1 cellular context compared by ENCODE assay signal in the genomic region with DNA sequence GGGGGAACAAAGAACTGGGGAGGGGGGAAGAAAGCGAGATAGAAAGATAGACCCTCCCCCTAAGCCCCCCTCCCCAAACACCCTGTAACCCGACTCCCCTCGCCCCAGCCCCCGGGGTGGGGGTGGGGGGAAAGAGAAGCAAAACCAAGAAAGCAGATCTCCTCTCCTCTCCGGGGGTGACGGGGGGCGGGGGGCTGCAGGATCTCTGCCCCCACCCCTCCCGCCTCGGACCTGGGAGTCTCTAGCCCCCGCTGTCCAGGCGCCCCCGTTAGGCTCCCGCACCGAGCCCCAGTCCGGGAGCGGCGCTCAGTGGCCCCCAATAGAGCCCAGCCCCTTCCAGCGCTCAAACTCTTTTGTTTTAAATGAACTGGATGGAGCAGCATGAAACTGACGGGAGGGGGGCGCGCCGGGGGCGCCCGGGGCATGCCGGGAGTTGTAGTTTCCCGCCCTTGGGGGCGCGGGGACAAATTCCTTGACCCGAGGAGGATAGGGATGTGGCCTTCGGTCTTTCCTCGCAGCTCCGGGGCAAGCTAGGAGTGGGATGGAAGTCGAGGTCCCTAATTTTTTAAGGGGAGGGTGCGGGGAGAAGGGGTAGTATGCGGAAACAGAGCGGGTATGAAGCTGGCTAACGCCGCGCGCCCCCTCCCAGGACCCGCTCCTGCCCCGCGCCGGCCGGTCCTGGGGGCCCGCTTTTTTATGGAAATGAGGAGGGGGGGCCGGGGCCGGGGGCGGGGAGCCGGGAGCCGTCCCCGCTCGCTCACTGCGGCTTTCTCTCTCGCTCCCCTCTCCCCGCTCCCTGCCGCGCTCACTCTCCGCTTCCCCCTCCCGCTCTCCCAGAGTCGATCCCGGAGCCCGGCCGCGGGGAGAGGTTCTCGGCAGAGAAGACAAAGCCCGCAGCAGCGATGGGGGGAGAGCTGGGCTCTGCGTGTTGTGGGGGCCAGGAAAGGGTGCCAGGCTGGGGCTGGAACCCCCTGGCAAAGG.
TF ChIP-seq lines count a peak whose summit lies in the region.

MEX3A (minus strand) TSS at position 355 of the 981 bp plus-strand sequence. CDS start 467 bp downstream, outside the sequence.

TF ChIP-seq in HEK293, 187 proteins besides CTCF, POLR2A, EP300 and RAD21 (continued from another document):
- TF ChIP-seq GLI4 (tag by site-specific recombination; IDR thresholded peaks at IDR 0.05) (no peak), ZNF830 (tag by site-specific recombination; IDR thresholded peaks at IDR 0.05; ENCODE audit: low read depth) (no peak), ZNF514 (tag by site-specific recombination; IDR thresholded peaks at IDR 0.05) (no peak), ZFHX2 (tag by site-specific recombination; conservative IDR thresholded peaks at IDR 0.05) (no peak), ZNF645 (tag by site-specific recombination; IDR thresholded peaks at IDR 0.05) (no peak), TRIM28 (IDR thresholded peaks at IDR 0.05; ENCODE audit: borderline replicate concordance, low read length) (no peak), EGR2 (tag by site-specific recombination; IDR thresholded peaks at IDR 0.05; ENCODE audit: low read depth) (no peak), ZNF148 (tag by site-specific recombination; IDR thresholded peaks at IDR 0.05; ENCODE audit: borderline replicate concordance) (no peak), ZNF133 (tag by site-specific recombination; IDR thresholded peaks at IDR 0.05) (no peak), ZNF140 (tag by site-specific recombination; IDR thresholded peaks at IDR 0.05) (no peak), WT1 (tag by site-specific recombination; IDR thresholded peaks at IDR 0.05) (0 out of 2 replicates have a peak, but pooled peaks have one; percentile 11), SCRT1 (tag by site-specific recombination; IDR thresholded peaks at IDR 0.05; ENCODE audit: borderline replicate concordance) (no peak), BCL11B (tag by site-specific recombination; IDR thresholded peaks at IDR 0.05; ENCODE audit: low read depth) (no peak)
- TF ChIP-seq, protein P1, sequence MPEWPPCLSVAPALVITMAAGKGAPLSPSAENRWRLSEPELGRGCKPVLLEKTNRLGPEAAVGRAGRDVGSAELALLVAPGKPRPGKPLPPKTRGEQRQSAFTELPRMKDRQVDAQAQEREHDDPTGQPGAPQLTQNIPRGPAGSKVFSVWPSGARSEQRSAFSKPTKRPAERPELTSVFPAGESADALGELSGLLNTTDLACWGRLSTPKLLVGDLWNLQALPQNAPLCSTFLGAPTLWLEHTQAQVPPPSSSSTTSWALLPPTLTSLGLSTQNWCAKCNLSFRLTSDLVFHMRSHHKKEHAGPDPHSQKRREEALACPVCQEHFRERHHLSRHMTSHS (tag by site-specific recombination; IDR thresholded peaks at IDR 0.05), result no peak
- TF ChIP-seq, protein P2, sequence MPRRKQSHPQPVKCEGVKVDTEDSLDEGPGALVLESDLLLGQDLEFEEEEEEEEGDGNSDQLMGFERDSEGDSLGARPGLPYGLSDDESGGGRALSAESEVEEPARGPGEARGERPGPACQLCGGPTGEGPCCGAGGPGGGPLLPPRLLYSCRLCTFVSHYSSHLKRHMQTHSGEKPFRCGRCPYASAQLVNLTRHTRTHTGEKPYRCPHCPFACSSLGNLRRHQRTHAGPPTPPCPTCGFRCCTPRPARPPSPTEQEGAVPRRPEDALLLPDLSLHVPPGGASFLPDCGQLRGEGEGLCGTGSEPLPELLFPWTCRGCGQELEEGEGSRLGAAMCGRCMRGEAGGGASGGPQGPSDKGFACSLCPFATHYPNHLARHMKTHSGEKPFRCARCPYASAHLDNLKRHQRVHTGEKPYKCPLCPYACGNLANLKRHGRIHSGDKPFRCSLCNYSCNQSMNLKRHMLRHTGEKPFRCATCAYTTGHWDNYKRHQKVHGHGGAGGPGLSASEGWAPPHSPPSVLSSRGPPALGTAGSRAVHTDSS (tag by site-specific recombination; IDR thresholded peaks at IDR 0.05), result no peak
- TF ChIP-seq, protein P3, sequence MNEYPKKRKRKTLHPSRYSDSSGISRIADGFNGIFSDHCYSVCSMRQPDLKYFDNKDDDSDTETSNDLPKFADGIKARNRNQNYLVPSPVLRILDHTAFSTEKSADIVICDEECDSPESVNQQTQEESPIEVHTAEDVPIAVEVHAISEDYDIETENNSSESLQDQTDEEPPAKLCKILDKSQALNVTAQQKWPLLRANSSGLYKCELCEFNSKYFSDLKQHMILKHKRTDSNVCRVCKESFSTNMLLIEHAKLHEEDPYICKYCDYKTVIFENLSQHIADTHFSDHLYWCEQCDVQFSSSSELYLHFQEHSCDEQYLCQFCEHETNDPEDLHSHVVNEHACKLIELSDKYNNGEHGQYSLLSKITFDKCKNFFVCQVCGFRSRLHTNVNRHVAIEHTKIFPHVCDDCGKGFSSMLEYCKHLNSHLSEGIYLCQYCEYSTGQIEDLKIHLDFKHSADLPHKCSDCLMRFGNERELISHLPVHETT (tag by site-specific recombination; IDR thresholded peaks at IDR 0.05), result no peak
- TF ChIP-seq, protein P4, sequence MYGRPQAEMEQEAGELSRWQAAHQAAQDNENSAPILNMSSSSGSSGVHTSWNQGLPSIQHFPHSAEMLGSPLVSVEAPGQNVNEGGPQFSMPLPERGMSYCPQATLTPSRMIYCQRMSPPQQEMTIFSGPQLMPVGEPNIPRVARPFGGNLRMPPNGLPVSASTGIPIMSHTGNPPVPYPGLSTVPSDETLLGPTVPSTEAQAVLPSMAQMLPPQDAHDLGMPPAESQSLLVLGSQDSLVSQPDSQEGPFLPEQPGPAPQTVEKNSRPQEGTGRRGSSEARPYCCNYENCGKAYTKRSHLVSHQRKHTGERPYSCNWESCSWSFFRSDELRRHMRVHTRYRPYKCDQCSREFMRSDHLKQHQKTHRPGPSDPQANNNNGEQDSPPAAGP (tag by site-specific recombination; IDR thresholded peaks at IDR 0.05), result no peak
